ENCODE assay signal across 8 cellular contexts in genomic region chr5:91312698-91313097, GRCh38.
DNase-seq lines count a peak whose midpoint lies in the region; ATAC-seq, FAIRE-seq and TF ChIP-seq lines count a peak whose summit lies in the region.

No MANE protein-coding gene starts in this region.

- H3K4me3 ChIP-seq in left lung (peak overlapping the region in 1 of 2 donors; percentile 42), stomach smooth muscle (ENCODE audit: low read length in 2 of 2) (peak overlapping the region in 1 of 2 donors; percentile 0), pancreas (no peak overlapping the region), WERI-Rb-1 (ENCODE audit: low read depth, low read length) (no peak overlapping the region)

- no peaks in the 10 kb centered on the region for H3K9me3 Mint-ChIP-seq in activated CD4-positive, alpha-beta T cell treated with anti-CD3 and anti-CD28 coated beads, Interleukin-2, amount 10 ng/mL, durations not matched to agents 7 days and 5 days
- peaks cover 2% of the 10 kb centered on the region for H3K9me3 Mint-ChIP-seq in activated CD8-positive, alpha-beta T cell treated with anti-CD3 and anti-CD28 coated beads for 36 hours

- TF ChIP-seq CTCF in activated CD8-positive, alpha-beta T cell treated with anti-CD3 and anti-CD28 coated beads for 36 hours (IDR thresholded peaks at IDR 0.05), result no peak
- TF ChIP-seq CTCF in left lung (IDR thresholded peaks at IDR 0.05) (no peak), pancreas (IDR thresholded peaks at IDR 0.05) (no peak), WERI-Rb-1 (IDR thresholded peaks at IDR 0.05; ENCODE audit: low read depth, low read length) (no peak)

- intact Hi-C loops in activated CD8-positive, alpha-beta T cell treated with anti-CD3 and anti-CD28 coated beads for 36 hours (cut with micrococcal nuclease), result loop anchor here (2.0 to 5.0 kb wide), 3 partner anchors 45 to 66 kb away; no protein-coding TSS in a partner anchor
- intact Hi-C loops in left lung (cut with DNase I) (loop anchor here in 1 of 2 donors (10.0 kb wide), 1 partner anchor 52 kb away; no protein-coding TSS in a partner anchor), pancreas (cut with DNase I) (no loop called here)

- FAIRE-seq in pancreas (lab: Jason Lieb, UNC), result no peak

- H3K27ac ChIP-seq in left lung, result peak overlapping the region; percentile 90 to 93
- peak overlapping the region; percentile 69 for H3K27ac ChIP-seq in stomach smooth muscle (ENCODE audit: low read length)
- H3K27ac ChIP-seq in pancreas, result peak overlapping the region in 1 of 4 donors; percentile 70
- H3K27ac ChIP-seq in WERI-Rb-1, result no peak overlapping the region

- peaks cover 0 to 5% of the 10 kb centered on the region in 2 donors for H3K36me3 ChIP-seq in left lung
- H3K36me3 ChIP-seq in stomach smooth muscle (ENCODE audit: control insufficient read depth in 2 of 2, insufficient read depth in 2 of 2, low read length in 2 of 2), result no peaks in the 10 kb centered on the region
- H3K36me3 ChIP-seq in pancreas, result no peaks in the 10 kb centered on the region
- H3K36me3 ChIP-seq in WERI-Rb-1, result no peaks in the 10 kb centered on the region

- ATAC-seq in activated CD8-positive, alpha-beta T cell treated with anti-CD3 and anti-CD28 coated beads for 36 hours, result no peak
- no peak for ATAC-seq in left lung
- ATAC-seq in pancreas, result no peak

- H3K36me3 Mint-ChIP-seq in activated CD4-positive, alpha-beta T cell treated with anti-CD3 and anti-CD28 coated beads, Interleukin-2, amount 10 ng/mL, durations not matched to agents 7 days and 5 days (ENCODE audit: low read depth), result peaks cover 3% of the 10 kb centered on the region
- peaks cover 4% of the 10 kb centered on the region for H3K36me3 Mint-ChIP-seq in activated CD8-positive, alpha-beta T cell treated with anti-CD3 and anti-CD28 coated beads for 36 hours (ENCODE audit: low read depth)

- WGBS in pancreas, 2 donors, result 57 to 61% methylated on average over 1 of the region's 1 CpG

- DNase-seq in activated CD4-positive, alpha-beta T cell treated with anti-CD3 and anti-CD28 coated beads, Interleukin-2, amount 10 ng/mL, durations not matched to agents 7 days and 5 days, result no peak
- no peak for DNase-seq in activated CD4-positive, alpha-beta T cell treated with anti-CD3 and anti-CD28 coated beads, Interleukin-2, amount 50 U/mL, for 4 hours
- no peak for DNase-seq in activated CD8-positive, alpha-beta T cell treated with anti-CD3 and anti-CD28 coated beads for 36 hours
- DNase-seq in left lung (no peak), pancreas (no peak), WERI-Rb-1 (no peak), DMS153 treated with DMSO at 0.1 percent for 48 hours (lab: John Stamatoyannopoulos, UW; ENCODE audit: unreplicated experiment) (no peak)

- peaks cover 50% of the 10 kb centered on the region for H3K4me1 Mint-ChIP-seq in activated CD4-positive, alpha-beta T cell treated with anti-CD3 and anti-CD28 coated beads, Interleukin-2, amount 10 ng/mL, durations not matched to agents 7 days and 5 days
- H3K4me1 Mint-ChIP-seq in activated CD8-positive, alpha-beta T cell treated with anti-CD3 and anti-CD28 coated beads for 36 hours (ENCODE audit: low read depth), result peaks cover 47% of the 10 kb centered on the region

- no peak overlapping the region for H3K4me3 Mint-ChIP-seq in activated CD4-positive, alpha-beta T cell treated with anti-CD3 and anti-CD28 coated beads, Interleukin-2, amount 10 ng/mL, durations not matched to agents 7 days and 5 days
- H3K4me3 Mint-ChIP-seq in activated CD8-positive, alpha-beta T cell treated with anti-CD3 and anti-CD28 coated beads for 36 hours, result peak overlapping the region; percentile 75

- H3K27me3 ChIP-seq in left lung (no peaks in the 10 kb centered on the region), stomach smooth muscle (ENCODE audit: control insufficient read depth in 1 of 2, insufficient read depth in 2 of 2, low read length in 2 of 2) (no peaks in the 10 kb centered on the region), pancreas (no peaks in the 10 kb centered on the region), WERI-Rb-1 (ENCODE audit: insufficient read depth, low read depth, severe bottlenecking) (no peaks in the 10 kb centered on the region)

- H3K27me3 Mint-ChIP-seq in activated CD4-positive, alpha-beta T cell treated with anti-CD3 and anti-CD28 coated beads, Interleukin-2, amount 10 ng/mL, durations not matched to agents 7 days and 5 days, result no peaks in the 10 kb centered on the region
- no peaks in the 10 kb centered on the region for H3K27me3 Mint-ChIP-seq in activated CD8-positive, alpha-beta T cell treated with anti-CD3 and anti-CD28 coated beads for 36 hours

- CTCF ChIA-PET in activated CD4-positive, alpha-beta T cell treated with anti-CD3 and anti-CD28 coated beads, Interleukin-2, amount 10 ng/mL, durations not matched to agents 7 days and 5 days (lab: Charles Lee), result interaction anchor here (3.7 kb wide), 1 partner anchor 12 kb away, joined by 12 read pairs; no protein-coding TSS in a partner anchor
- CTCF ChIA-PET in activated CD8-positive, alpha-beta T cell treated with anti-CD3 and anti-CD28 coated beads for 36 hours (lab: Charles Lee), result interaction anchor here (0.9 to 2.2 kb wide), 2 partner anchors 32 to 72 kb away, joined by 5 to 6 read pairs; no protein-coding TSS in a partner anchor

- peak overlapping the region; percentile 86 for H3K27ac Mint-ChIP-seq in activated CD4-positive, alpha-beta T cell treated with anti-CD3 and anti-CD28 coated beads, Interleukin-2, amount 10 ng/mL, durations not matched to agents 7 days and 5 days
- peak overlapping the region; percentile 90 for H3K27ac Mint-ChIP-seq in activated CD8-positive, alpha-beta T cell treated with anti-CD3 and anti-CD28 coated beads for 36 hours

- POLR2A ChIA-PET in activated CD4-positive, alpha-beta T cell treated with anti-CD3 and anti-CD28 coated beads, Interleukin-2, amount 10 ng/mL, durations not matched to agents 7 days and 5 days (lab: Charles Lee), result interaction anchor here (1.0 kb wide), 1 partner anchor 70 kb away, joined by 3 read pairs; the partner anchor contains the start of gene ARRDC3
- POLR2A ChIA-PET in activated CD8-positive, alpha-beta T cell treated with anti-CD3 and anti-CD28 coated beads for 36 hours (lab: Charles Lee), result interaction anchor here (0.7 to 0.8 kb wide), 2 partner anchors 68 to 71 kb away, joined by 3 to 4 read pairs; partner anchors contain the start of gene ARRDC3

- peak overlapping the region in 1 of 2 donors; percentile 29 for H3K9ac ChIP-seq in stomach smooth muscle (ENCODE audit: low read length in 2 of 2)

- H3K4me1 ChIP-seq in left lung, result peaks cover 20 to 81% of the 10 kb centered on the region in 2 donors
- peaks cover 26% of the 10 kb centered on the region for H3K4me1 ChIP-seq in stomach smooth muscle (ENCODE audit: control insufficient read depth, insufficient read depth, low read length)
- H3K4me1 ChIP-seq in pancreas, result peaks cover 0 to 15% (median 0%) of the 10 kb centered on the region in 3 donors

- no peaks in the 10 kb centered on the region for H3K9me3 ChIP-seq in left lung
- no peaks in the 10 kb centered on the region for H3K9me3 ChIP-seq in stomach smooth muscle (ENCODE audit: control insufficient read depth in 2 of 2, low read length in 2 of 2)
- no peaks in the 10 kb centered on the region for H3K9me3 ChIP-seq in pancreas
- no peaks in the 10 kb centered on the region for H3K9me3 ChIP-seq in WERI-Rb-1 (ENCODE audit: severe bottlenecking)
